In the genomic region with DNA sequence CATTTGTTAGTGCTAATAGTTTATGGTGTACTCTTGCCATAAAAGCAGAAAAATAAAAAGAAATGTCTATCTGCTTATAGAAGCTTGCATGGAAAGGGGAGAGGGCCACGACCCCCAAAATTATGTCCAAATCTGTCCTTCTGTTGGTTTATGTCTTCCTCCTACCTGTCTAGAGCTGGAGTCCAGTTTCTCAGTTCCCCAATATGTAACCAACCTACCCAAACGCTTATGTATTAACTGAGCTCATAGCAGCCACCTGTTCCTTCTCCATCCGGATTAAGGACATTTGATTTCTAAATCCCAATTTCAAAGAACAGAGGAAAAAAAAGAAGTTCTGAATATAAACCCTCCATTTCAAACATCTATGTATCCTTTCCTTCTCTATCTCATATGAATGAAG, we compare ENCODE assay signal across 22 cellular contexts.
DNase-seq lines count a peak whose midpoint lies in the region; ATAC-seq lines count a peak whose summit lies in the region.
"Had no signal": no experiment of that assay in that cellular context is flagged by ENCODE, and none has a peak within 500 bp of the region (broad histone marks: within the 10 kb centered on the region; RNA-seq: fewer than 3 reads in every experiment).

No MANE protein-coding gene starts in this region.

- ATAC-seq in GM18907 (IDR thresholded peaks at IDR 0.05; ENCODE audit: unreplicated experiment) (peak; percentile 88), GM21423 (IDR thresholded peaks at IDR 0.05; ENCODE audit: unreplicated experiment) (peak; percentile 79), HG03095 (IDR thresholded peaks at IDR 0.05; ENCODE audit: unreplicated experiment) (peak; percentile 62)
- ATAC-seq in stimulated activated naive CD8-positive, alpha-beta T cell treated with anti-CD3 and anti-CD28 coated beads, Interleukin-15, Interleukin-2, amounts not matched to agents 100 U/mL and 50 U/mL, for 24 hours = no peak
- ATAC-seq: GM12878 had no signal

- peak; percentile 57 for DNase-seq in NCI-H82 (lab: John Stamatoyannopoulos, UW)
- DNase-seq in stimulated activated naive CD8-positive, alpha-beta T cell treated with anti-CD3 and anti-CD28 coated beads, Interleukin-15, Interleukin-2, amounts not matched to agents 100 U/mL and 50 U/mL, for 24 hours = no peak
- no peak for DNase-seq in EL
- DNase-seq in Kasumi-1 (lab: John Stamatoyannopoulos, UW) = no peak
- DNase-seq in NCI-H2196 (lab: John Stamatoyannopoulos, UW; ENCODE audit: unreplicated experiment) = no peak
- DNase-seq: CD4-positive, alpha-beta memory T cell; DMS153; GM23248; HCEC 1CT; Karpas-422; MG63; NCI-H1048; NCI-H146; NCI-H2029 treated with DMSO at 0.1 percent for 48 hours; NCI-H2171 treated with DMSO at 0.1 percent for 48 hours; NCI-H446 treated with DMSO at 0.1 percent for 48 hours; NCI-H69; Right ventricle myocardium superior had no signal
